In the genomic region with DNA sequence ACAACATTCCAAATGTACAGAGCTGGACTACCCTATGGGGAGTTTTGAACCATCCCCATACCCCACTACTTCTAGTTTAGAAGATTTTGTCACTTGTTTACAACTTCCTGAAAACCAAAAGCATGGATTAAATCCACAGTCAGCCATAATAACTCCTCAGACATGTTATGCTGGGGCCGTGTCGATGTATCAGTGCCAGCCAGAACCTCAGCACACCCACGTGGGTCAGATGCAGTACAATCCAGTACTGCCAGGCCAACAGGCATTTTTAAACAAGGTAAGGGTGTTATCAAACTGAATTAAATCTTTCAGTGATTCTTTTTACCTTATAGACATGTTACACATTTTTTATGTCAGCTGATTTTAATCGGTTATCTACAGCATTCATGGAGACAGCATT, we compare ENCODE assay signal across 20 cellular contexts. TPM values are rescaled to one million over a fixed set of nuclear protein-coding genes. Genes with fewer than 3 reads are reported as not detected.
A peak's percentile ranks its signal among the peaks of the same experiment; 100 is the strongest.
DNase-seq lines count a peak whose midpoint lies in the region; ATAC-seq, FAIRE-seq and TF ChIP-seq lines count a peak whose summit lies in the region.
"Had no signal": no experiment of that assay in that cellular context is flagged by ENCODE, and none has a peak within 500 bp of the region (broad histone marks: within the 10 kb centered on the region; RNA-seq: fewer than 3 reads in every experiment).

No MANE protein-coding gene starts in this region.

- H3K36me3 ChIP-seq in smooth muscle cell (ENCODE audit: low read depth) = peaks cover 39% of the 10 kb centered on the region
- H3K36me3 ChIP-seq in transverse colon = peaks cover 0 to 38% (median 0%) of the 10 kb centered on the region in 4 donors
- H3K36me3 ChIP-seq: BLaER1 had no signal

- peaks cover 48% of the 10 kb centered on the region for H3K36me3 Mint-ChIP-seq in activated naive CD4-positive, alpha-beta T cell treated with anti-CD3 and anti-CD28 coated beads, Interleukin-2, amount 10 ng/mL, durations not matched to agents 7 days and 5 days
- peaks cover 5 to 26% of the 10 kb centered on the region in 2 donors for H3K36me3 Mint-ChIP-seq in activated naive CD4-positive, alpha-beta T cell treated with anti-CD3 and anti-CD28 coated beads, Interleukin-2, amount 50 U/mL, for 72 hours

- TF ChIP-seq CTCF in smooth muscle cell (IDR thresholded peaks at IDR 0.05; ENCODE audit: borderline replicate concordance, insufficient read depth, poor library complexity, severe bottlenecking) (no peak), D721Med (IDR thresholded peaks at IDR 0.05; ENCODE audit: insufficient read depth, missing control alignments) (no peak), transverse colon (IDR thresholded peaks at IDR 0.05) (no peak)

- H3K79me2 ChIP-seq in smooth muscle cell (ENCODE audit: low read depth) = peaks cover 73% of the 10 kb centered on the region

- in situ Hi-C loops in transverse colon (cut with MboI; ENCODE audit: low pct_ligation_motif_present in 1 of 4, low pct_unique_long_range_greater_than_20kb in 1 of 4, low sequenced_read_pairs in 3 of 4) = no loop called here

- no peaks in the 10 kb centered on the region for H3K27me3 Mint-ChIP-seq in activated naive CD4-positive, alpha-beta T cell treated with anti-CD3 and anti-CD28 coated beads, Interleukin-2, amount 10 ng/mL, durations not matched to agents 7 days and 5 days

- no peak for FAIRE-seq in D721Med (lab: Jason Lieb, UNC)
- FAIRE-seq: GM12878 had no signal

- H3K27ac Mint-ChIP-seq in activated naive CD4-positive, alpha-beta T cell treated with anti-CD3 and anti-CD28 coated beads, Interleukin-2, amount 10 ng/mL, durations not matched to agents 7 days and 5 days = peak overlapping the region; percentile 28
- H3K27ac Mint-ChIP-seq in activated naive CD4-positive, alpha-beta T cell treated with anti-CD3 and anti-CD28 coated beads, Interleukin-2, amount 50 U/mL, for 72 hours = no peak overlapping the region
- H3K27ac Mint-ChIP-seq: CD8-positive, alpha-beta T cell had no signal

- H3K9ac ChIP-seq in smooth muscle cell (ENCODE audit: low read depth) = no peak overlapping the region
- H3K9ac ChIP-seq: BLaER1 had no signal

- H3K4me1 Mint-ChIP-seq in activated naive CD4-positive, alpha-beta T cell treated with anti-CD3 and anti-CD28 coated beads, Interleukin-2, amount 10 ng/mL, durations not matched to agents 7 days and 5 days = peaks cover 21% of the 10 kb centered on the region

- no peak for ATAC-seq in activated naive CD4-positive, alpha-beta T cell treated with anti-CD3 and anti-CD28 coated beads, Interleukin-2, amount 50 U/mL, for 72 hours
- ATAC-seq in left ventricle myocardium superior = peak; percentile 85
- ATAC-seq: CD8-positive, alpha-beta T cell; GM12878 had no signal

- CTCF ChIA-PET in activated naive CD4-positive, alpha-beta T cell treated with anti-CD3 and anti-CD28 coated beads, Interleukin-2, amount 10 ng/mL, durations not matched to agents 7 days and 5 days (lab: Charles Lee) = interaction anchor here (0.6 kb wide), 1 partner anchor 141 kb away, joined by 3 read pairs; no protein-coding TSS in a partner anchor

- 82% methylated on average over 4 of the region's 4 CpGs for WGBS in smooth muscle cell (ENCODE audit: low lambda C conversion rate)
- WGBS in transverse colon (ENCODE audit: low coverage in 1 of 2), 2 donors = 80 to 89% methylated on average over 1 to 4 of the region's 4 CpGs

- no peaks in the 10 kb centered on the region for H3F3A ChIP-seq in smooth muscle cell (ENCODE audit: low read depth)

- H3K4me3 ChIP-seq in smooth muscle cell (no peak overlapping the region), transverse colon (no peak overlapping the region)
- H3K4me3 ChIP-seq: BLaER1, GM12878, PC-9 had no signal

- no peak overlapping the region for H2AFZ ChIP-seq in smooth muscle cell (ENCODE audit: low read depth)
- H2AFZ ChIP-seq: PC-9 had no signal

- intact Hi-C loops in left ventricle myocardium superior (cut with micrococcal nuclease) (no loop called here), transverse colon (cut with DNase I; ENCODE audit: low total_unique reads) (no loop called here)

- H3K9me3 ChIP-seq in smooth muscle cell (replicated peaks; ENCODE audit: low read depth) (no peaks in the 10 kb centered on the region), transverse colon (no peaks in the 10 kb centered on the region)
- H3K9me3 ChIP-seq: BLaER1 had no signal

- peak overlapping the region; percentile 16 for H3K4me2 ChIP-seq in smooth muscle cell
- H3K4me2 ChIP-seq: BLaER1, PC-9 had no signal

- H3K4me1 ChIP-seq in smooth muscle cell (ENCODE audit: low read depth) = no peaks in the 10 kb centered on the region
- H3K4me1 ChIP-seq in transverse colon = peaks cover 0 to 21% (median 0%) of the 10 kb centered on the region in 4 donors
- H3K4me1 ChIP-seq: BLaER1 had no signal

- peaks cover 31% of the 10 kb centered on the region for H4K20me1 ChIP-seq in smooth muscle cell (ENCODE audit: low read depth)
- H4K20me1 ChIP-seq: BLaER1 had no signal

- peaks cover 2% of the 10 kb centered on the region for H3K9me3 Mint-ChIP-seq in activated naive CD4-positive, alpha-beta T cell treated with anti-CD3 and anti-CD28 coated beads, Interleukin-2, amount 10 ng/mL, durations not matched to agents 7 days and 5 days
- no peaks in the 10 kb centered on the region for H3K9me3 Mint-ChIP-seq in activated naive CD4-positive, alpha-beta T cell treated with anti-CD3 and anti-CD28 coated beads, Interleukin-2, amount 50 U/mL, for 72 hours

- H3K27me3 ChIP-seq in smooth muscle cell (ENCODE audit: low read depth) = no peaks in the 10 kb centered on the region
- no peaks in the 10 kb centered on the region for H3K27me3 ChIP-seq in transverse colon
- H3K27me3 ChIP-seq: BLaER1 had no signal

- no peak for TF ChIP-seq EP300 in transverse colon (IDR thresholded peaks at IDR 0.05; ENCODE audit: low read depth)

- TF ChIP-seq POLR2A in transverse colon (IDR thresholded peaks at IDR 0.05) = no peak

- DNase-seq in activated naive CD4-positive, alpha-beta T cell treated with anti-CD3 and anti-CD28 coated beads, Interleukin-2, amount 10 ng/mL, durations not matched to agents 7 days and 5 days = no peak
- DNase-seq in activated naive CD4-positive, alpha-beta T cell treated with anti-CD3 and anti-CD28 coated beads, Interleukin-2, amount 50 U/mL, for 72 hours (ENCODE audit: low spot score in 2 of 2) = no peak
- DNase-seq in MV-4-11 (lab: John Stamatoyannopoulos, UW) (peak; percentile 19), left ventricle myocardium superior (no peak), smooth muscle cell (lab: John Stamatoyannopoulos, UW; ENCODE audit: unreplicated experiment) (no peak), D721Med (ENCODE audit: insufficient read length, low spot score) (no peak), transverse colon (no peak)
- no peak for DNase-seq in stimulated activated naive CD4-positive, alpha-beta T cell treated with Interleukin-2 at 50 U/mL for 16 hours (lab: John Stamatoyannopoulos, UW)
- DNase-seq: CD8-positive, alpha-beta T cell; DND-41; GOT3; KG1; NCI-H1048; NCI-H146; NCI-H2081; NCI-H82; PC-9 had no signal

- H3K27ac ChIP-seq in smooth muscle cell (ENCODE audit: low read depth) (peak overlapping the region; percentile 12), transverse colon (no peak overlapping the region)
- H3K27ac ChIP-seq: 22Rv1, BLaER1, PC-9 had no signal

- no peak overlapping the region for H3K4me3 Mint-ChIP-seq in activated naive CD4-positive, alpha-beta T cell treated with anti-CD3 and anti-CD28 coated beads, Interleukin-2, amount 10 ng/mL, durations not matched to agents 7 days and 5 days
- H3K4me3 Mint-ChIP-seq: CD8-positive, alpha-beta T cell had no signal

RNA-seq across cellular contexts. Expression of gene AHR, which starts 41.5 kb away (rescaled TPM):
- total RNA-seq in activated naive CD4-positive, alpha-beta T cell treated with anti-CD3 and anti-CD28 coated beads, Interleukin-2, amount 50 U/mL, for 72 hours = 10 to 100 TPM; 44.1 to 56.1 TPM
- total RNA-seq in left ventricle myocardium superior (37.9 TPM), smooth muscle cell (165 and 174 TPM in 2 replicates), transverse colon (10 to 100 TPM; 18.1 to 54.6 (median 43.7) TPM)
- polyA plus RNA-seq in smooth muscle cell = 25.7 and 27.6 TPM in 2 replicates
